In the genomic region with DNA sequence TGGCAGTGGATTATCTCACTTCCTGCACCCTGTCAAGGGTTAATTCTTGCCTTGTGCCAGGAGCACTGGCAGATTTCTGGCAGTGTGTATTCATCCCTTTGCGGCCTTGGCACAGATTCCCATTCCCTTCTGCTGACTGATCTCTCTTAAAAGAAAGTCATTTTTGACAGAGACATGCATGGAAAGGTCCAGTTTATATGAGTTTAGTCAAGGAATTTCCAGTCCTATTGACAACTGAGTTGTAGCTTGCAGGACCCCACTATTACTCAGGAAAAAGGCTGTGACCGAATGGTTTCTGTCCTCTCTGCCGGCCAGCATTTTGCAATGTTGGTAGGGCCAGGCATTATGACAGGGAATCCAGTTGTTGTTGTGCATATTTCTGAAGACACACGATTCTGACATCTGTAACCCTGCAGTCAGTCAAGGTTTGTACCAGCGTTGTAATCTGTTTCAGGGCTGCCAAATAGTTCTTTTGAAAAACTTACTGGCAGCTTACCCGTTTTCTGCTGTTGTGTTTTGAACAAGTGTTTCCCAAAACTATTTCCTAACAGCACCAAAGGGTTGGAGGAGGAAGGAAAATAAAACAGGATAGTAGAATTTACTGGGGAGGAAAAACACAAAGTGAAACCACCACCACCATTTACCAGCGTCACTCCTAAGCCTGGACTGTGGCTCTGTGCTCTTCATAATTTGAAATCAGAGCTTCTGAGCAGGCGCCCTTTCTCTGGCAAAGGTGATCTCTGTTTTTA, we compare ENCODE assay signal across 1 cellular context.
TF ChIP-seq lines count a peak whose summit lies in the region.

No MANE protein-coding gene starts in this region.

TF ChIP-seq in IMR-90, 13 proteins besides CTCF, POLR2A, EP300 and RAD21 (continued from another document):
- no peak for TF ChIP-seq MXI1 (IDR thresholded peaks at IDR 0.05; ENCODE audit: borderline replicate concordance, low read depth, low read length)
